Comparison of ENCODE assay signal across 8 cellular contexts in the genomic region with DNA sequence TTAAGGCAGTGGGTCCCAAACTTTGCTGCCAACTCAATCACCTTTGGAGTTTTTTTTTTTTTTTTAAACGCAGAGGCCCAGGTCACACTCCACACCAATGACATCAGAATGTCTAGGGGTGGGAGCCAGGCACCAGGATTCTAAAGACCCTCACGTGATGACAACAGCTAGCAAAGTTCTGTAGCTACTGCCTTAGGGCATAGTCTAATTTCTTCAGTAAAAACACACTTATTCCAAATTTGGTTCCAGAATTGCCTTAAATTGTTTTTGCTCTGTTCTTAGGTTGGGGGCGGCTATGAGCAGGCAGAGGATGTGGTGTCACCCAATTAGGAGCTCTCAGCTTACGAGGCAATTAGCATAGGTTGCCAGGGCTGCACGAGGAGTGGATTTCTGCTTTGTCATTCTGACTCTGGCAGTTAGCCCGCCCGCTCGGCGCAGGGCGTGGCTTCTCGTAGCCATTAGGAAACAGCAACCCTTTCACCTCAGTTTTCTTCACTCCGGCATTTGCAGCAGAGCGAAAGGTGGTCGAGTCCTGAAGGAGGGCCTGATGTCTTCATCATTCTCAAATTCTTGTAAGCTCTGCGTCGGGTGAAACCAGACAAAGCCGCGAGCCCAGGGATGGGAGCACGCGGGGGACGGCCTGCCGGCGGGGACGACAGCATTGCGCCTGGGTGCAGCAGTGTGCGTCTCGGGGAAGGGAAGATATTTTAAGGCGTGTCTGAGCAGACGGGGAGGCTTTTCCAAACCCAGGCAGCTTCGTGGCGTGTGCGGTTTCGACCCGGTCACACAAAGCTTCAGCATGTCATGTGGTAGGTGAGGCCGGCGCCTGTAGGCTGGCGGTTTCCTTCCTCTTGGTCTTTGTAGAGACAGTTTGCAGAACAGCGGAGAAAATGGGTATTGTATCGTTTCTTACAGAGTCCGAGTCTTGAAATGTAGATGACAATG. TPM values are rescaled to one million over a fixed set of nuclear protein-coding genes. Genes with fewer than 3 reads are reported as not detected.
A peak's percentile ranks its signal among the peaks of the same experiment; 100 is the strongest.
DNase-seq lines count a peak whose midpoint lies in the region; ATAC-seq and TF ChIP-seq lines count a peak whose summit lies in the region.

No MANE protein-coding gene starts in this region.

- no peaks in the 10 kb centered on the region for H3K9me3 ChIP-seq in mucosa of descending colon

- ATAC-seq in GM21528 (IDR thresholded peaks at IDR 0.05; ENCODE audit: low FRiP score, unreplicated experiment) (peak; percentile 92), mucosa of descending colon (peak; percentile 90)

- H3K4me1 ChIP-seq in mucosa of descending colon (ENCODE audit: low read depth): peaks cover 25% of the 10 kb centered on the region

- H3K4me3 ChIP-seq in epithelial cell of proximal tubule (ENCODE audit: low read depth, low read length): peak overlapping the region; percentile 93
- peak overlapping the region; percentile 22 for H3K4me3 ChIP-seq in mucosa of descending colon

- intact Hi-C loops in mucosa of descending colon (cut with DNase I, micrococcal nuclease): no loop called here

- no peak for TF ChIP-seq CTCF in epithelial cell of proximal tubule (conservative IDR thresholded peaks at IDR 0.05; ENCODE audit: low read depth, low read length)
- TF ChIP-seq CTCF in mucosa of descending colon (IDR thresholded peaks at IDR 0.05): no peak

- H3K36me3 ChIP-seq in mucosa of descending colon (ENCODE audit: low read depth): no peaks in the 10 kb centered on the region

- peak; percentile 88 for DNase-seq in DMS114 treated with DMSO at 0.1 percent for 48 hours (lab: John Stamatoyannopoulos, UW; ENCODE audit: unreplicated experiment)
- DNase-seq in HuH-7.5 (ENCODE audit: low spot score): peak; percentile 80
- peak; percentile 99 for DNase-seq in OCI-M1 (lab: John Stamatoyannopoulos, UW)
- DNase-seq in activated T-cell treated with anti-CD3 and anti-CD28 coated beads for 48 hours (ENCODE audit: low read depth): peak; percentile 85
- DNase-seq in epithelial cell of proximal tubule (ENCODE audit: low read depth): peak; percentile 91
- DNase-seq in mucosa of descending colon: peak; percentile 94 to 97 (median 95)
- DNase-seq in stimulated activated CD8-positive, alpha-beta memory T cell treated with anti-CD3 and anti-CD28 coated beads, Interleukin-4, amount 100 ng/mL, for 24 hours (ENCODE audit: low read depth): peak; percentile 84

RNA-seq across cellular contexts. Expression of a gene that starts 16.7 kb away (rescaled TPM):
- total RNA-seq in epithelial cell of proximal tubule (1.1 and 1.3 TPM in 2 replicates), mucosa of descending colon (1 to 10 TPM; 2.4 to 6.4 (median 3.9) TPM)

Comparison
In these comparisons a context has a peak if more than half of its experiments do, and no peak if none do; other contexts are left out.
1. Peak in every context shown above with its lines: DNase-seq, ATAC-seq and H3K4me3 ChIP-seq.